Comparison of ENCODE assay signal across 8 cellular contexts in the genomic region with DNA sequence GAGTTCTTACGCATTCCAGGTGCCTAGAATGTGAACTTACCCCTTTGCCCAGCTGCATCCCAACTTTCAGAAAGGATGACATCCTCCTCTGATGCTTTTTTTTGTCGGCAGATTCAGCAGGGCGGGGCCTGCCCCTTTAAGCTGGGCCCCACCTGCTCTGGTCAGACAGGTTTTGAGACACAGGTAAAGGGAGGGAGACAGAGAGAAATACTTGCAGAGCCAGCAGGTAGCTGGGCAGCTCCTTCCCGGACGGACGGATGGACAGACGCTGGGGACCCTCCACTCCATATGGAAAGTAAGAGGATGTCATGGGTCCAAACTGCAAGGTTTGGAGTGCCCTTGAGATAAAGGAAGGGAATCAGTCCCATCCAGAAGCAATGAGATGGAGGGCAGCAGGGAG. TPM values are rescaled to one million over a fixed set of nuclear protein-coding genes. Genes with fewer than 3 reads are reported as not detected.
A peak's percentile ranks its signal among the peaks of the same experiment; 100 is the strongest.
DNase-seq lines count a peak whose midpoint lies in the region; ATAC-seq and TF ChIP-seq lines count a peak whose summit lies in the region.

A gene with protein sequence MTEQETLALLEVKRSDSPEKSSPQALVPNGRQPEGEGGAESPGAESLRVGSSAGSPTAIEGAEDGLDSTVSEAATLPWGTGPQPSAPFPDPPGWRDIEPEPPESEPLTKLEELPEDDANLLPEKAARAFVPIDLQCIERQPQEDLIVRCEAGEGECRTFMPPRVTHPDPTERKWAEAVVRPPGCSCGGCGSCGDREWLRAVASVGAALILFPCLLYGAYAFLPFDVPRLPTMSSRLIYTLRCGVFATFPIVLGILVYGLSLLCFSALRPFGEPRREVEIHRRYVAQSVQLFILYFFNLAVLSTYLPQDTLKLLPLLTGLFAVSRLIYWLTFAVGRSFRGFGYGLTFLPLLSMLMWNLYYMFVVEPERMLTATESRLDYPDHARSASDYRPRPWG (plus strand): TSS at position 214 of the 400 bp plus-strand sequence. CDS start 902 bp downstream, outside the sequence.

- peaks cover 8% of the 10 kb centered on the region for H3K4me1 ChIP-seq in A673 (ENCODE audit: insufficient read depth, low read length, poor library complexity, severe bottlenecking)
- peaks cover 0 to 18% of the 10 kb centered on the region in 2 donors for H3K4me1 ChIP-seq in breast epithelium
- peaks cover 21% of the 10 kb centered on the region for H3K4me1 ChIP-seq in mucosa of descending colon (ENCODE audit: low read depth)

- H3K27me3 ChIP-seq in A673 (replicated peaks; ENCODE audit: insufficient read depth, low read depth, low read length, poor library complexity) (no peaks in the 10 kb centered on the region), breast epithelium (no peaks in the 10 kb centered on the region)

- CTCF ChIA-PET in A673 (lab: Charles Lee): no interaction called here

- H3K27ac ChIP-seq in A673 (ENCODE audit: low read depth, low read length, poor library complexity, severe bottlenecking) (peak within 1 kb of the TSS; percentile 97), breast epithelium (peak within 1 kb of the TSS; percentile 88 to 94), caudate nucleus (ENCODE audit: low read depth, low read length) (no peak within 1 kb of the TSS)

- intact Hi-C loops in A673 (cut with micrococcal nuclease; ENCODE audit: unreplicated experiment): no loop called here
- intact Hi-C loops in breast epithelium (cut with DNase I; ENCODE audit: low total_unique reads): no loop called here
- intact Hi-C loops in mucosa of descending colon (cut with DNase I, micrococcal nuclease): no loop called here

- POLR2A ChIA-PET in A673 (lab: Charles Lee; ENCODE audit: low non-redundant PET): no interaction called here

- ATAC-seq in mucosa of descending colon (peak; percentile 10), GM19395 (IDR thresholded peaks at IDR 0.05; ENCODE audit: unreplicated experiment) (no peak)

- H3K9me3 ChIP-seq in A673 (ENCODE audit: low read depth, low read length, poor library complexity, severe bottlenecking) (no peaks in the 10 kb centered on the region), breast epithelium (no peaks in the 10 kb centered on the region), mucosa of descending colon (no peaks in the 10 kb centered on the region)

- no TSS peak for BruUV-seq in A673 (replicated peaks; lab: Mats Ljungman, UMichigan)

- H3K4me3 ChIP-seq in A673 (ENCODE audit: low read depth, low read length, poor library complexity, severe bottlenecking) (peak within 1 kb of the TSS; percentile 81), breast epithelium (peak within 1 kb of the TSS; percentile 77 to 96 (median 89)), mucosa of descending colon (peak within 1 kb of the TSS; percentile 77)

- TF ChIP-seq CTCF in A673 (conservative IDR thresholded peaks at IDR 0.05; ENCODE audit: low read depth, low read length) (no peak), breast epithelium (IDR thresholded peaks at IDR 0.05) (no peak), mucosa of descending colon (IDR thresholded peaks at IDR 0.05) (no peak), GM13977 (IDR thresholded peaks at IDR 0.05; ENCODE audit: extremely low read depth, insufficient read depth, missing control alignments) (no peak)

- H3K36me3 ChIP-seq in A673 (ENCODE audit: insufficient read depth, low read length, poor library complexity, severe bottlenecking) (peaks cover 14% of the 10 kb centered on the region), breast epithelium (no peaks in the 10 kb centered on the region), mucosa of descending colon (ENCODE audit: low read depth) (no peaks in the 10 kb centered on the region)

- in situ Hi-C loops in GM13977 (cut with MboI; ENCODE audit: low pct_unique_long_range_greater_than_20kb, low sequenced_read_pairs, unreplicated experiment): no loop called here

- DNase-seq in A673 (ENCODE audit: low spot score) (no peak), HT-29 (ENCODE audit: low spot score) (peak; percentile 58), breast epithelium (ENCODE audit: low spot score in 2 of 2) (no peak), mucosa of descending colon (peak in 2 of 3 donors; percentile 51 to 56), GM13977 (ENCODE audit: low spot score) (no peak), NCI-H82 treated with DMSO at 0.1 percent for 48 hours (lab: John Stamatoyannopoulos, UW; ENCODE audit: unreplicated experiment) (no peak), caudate nucleus (lab: John Stamatoyannopoulos, UW) (no peak)

- TF ChIP-seq POLR2A in breast epithelium (IDR thresholded peaks at IDR 0.05): no peak

RNA-seq across cellular contexts. Expression of the gene that starts here (rescaled TPM):
- total RNA-seq in A673 (2021) (7.0 and 9.1 TPM in 2 replicates), breast epithelium (1 to 10 TPM; 1.3 to 7.8 (median 4.9) TPM), mucosa of descending colon (1 to 10 TPM; 3.9 to 6.0 (median 4.1) TPM)
- 4.4 and 5.6 TPM in 2 replicates for total RNA-seq in HT-29 (2014; rRNA removed; shearing (Covaris generic))

Comparison
In these comparisons a context has a peak if more than half of its experiments do, and no peak if none do; other contexts are left out.
1. DNase-seq: peak in HT-29 (single experiment) and mucosa of descending colon (2 of 3); none in A673 (single experiment), breast epithelium (0 of 2), GM13977 (single experiment), NCI-H82 treated with DMSO at 0.1 percent for 48 hours (single experiment) and caudate nucleus (0 of 61).
2. Peak in every context shown above with its lines, with median percentiles within 50 percentile points of each other: H3K4me3 ChIP-seq.